ENCODE assay signal across 1 cellular context in the genomic region with DNA sequence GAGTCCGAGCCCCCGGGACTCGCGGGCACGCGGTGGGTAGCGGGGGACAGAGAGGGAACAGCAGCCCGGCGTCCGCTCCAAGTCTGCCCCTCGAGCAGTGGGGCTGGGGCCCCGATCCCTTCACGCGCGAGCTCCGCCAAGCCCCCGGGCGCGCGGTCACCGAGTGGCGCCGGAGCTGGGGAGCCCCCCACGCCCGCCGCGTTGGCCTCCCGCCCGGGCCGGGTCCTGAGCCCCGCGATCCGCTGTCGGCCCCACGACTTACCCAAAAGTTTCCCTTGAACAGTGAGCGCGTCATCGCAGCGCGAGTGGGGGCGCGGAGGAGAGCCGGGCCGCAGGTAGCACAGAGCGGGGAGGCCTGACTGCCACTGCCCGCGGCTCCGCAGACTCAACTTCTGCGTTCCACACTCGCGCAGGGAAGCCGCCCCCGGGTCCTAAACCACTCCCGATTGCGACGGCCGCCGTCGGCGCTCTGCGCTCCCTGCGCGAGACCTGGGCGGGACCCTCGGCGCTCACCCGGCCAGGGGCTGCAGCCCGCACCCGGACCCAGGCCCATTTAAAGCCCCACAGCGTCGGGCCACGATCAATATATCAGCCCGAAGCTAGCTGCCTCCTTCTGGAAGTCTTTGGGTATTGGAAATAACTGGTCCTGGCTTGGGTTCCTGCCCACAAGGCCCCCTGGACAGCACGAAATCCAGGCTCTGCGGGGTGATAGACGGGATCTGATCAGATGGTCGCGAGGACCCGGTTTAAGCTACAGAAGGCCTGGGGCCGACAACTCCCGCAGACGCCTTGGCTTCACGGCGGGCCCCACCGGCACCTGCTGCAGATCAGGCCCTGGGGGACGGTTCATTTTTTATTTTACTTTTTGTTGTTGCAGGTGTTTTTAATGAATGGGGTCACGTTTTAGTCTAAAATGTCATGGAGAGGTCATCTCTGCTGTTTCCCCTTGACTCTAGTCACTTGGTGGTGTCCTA.
TF ChIP-seq lines count a peak whose summit lies in the region.

Gene PSTPIP2, minus strand, starts transcription at position 367 of the 974 bp plus-strand sequence. Its CDS starts 72 bp downstream, at position 295.

TF ChIP-seq in IMR-90, 13 proteins besides CTCF, POLR2A, EP300 and RAD21 (continued from another document):
- peak; percentile 30; the same call in 1 of the 2 replicates for TF ChIP-seq MAZ (IDR thresholded peaks at IDR 0.05; ENCODE audit: borderline replicate concordance, low read depth, low read length)
